Comparison of ENCODE assay signal across 8 cellular contexts in the genomic region with DNA sequence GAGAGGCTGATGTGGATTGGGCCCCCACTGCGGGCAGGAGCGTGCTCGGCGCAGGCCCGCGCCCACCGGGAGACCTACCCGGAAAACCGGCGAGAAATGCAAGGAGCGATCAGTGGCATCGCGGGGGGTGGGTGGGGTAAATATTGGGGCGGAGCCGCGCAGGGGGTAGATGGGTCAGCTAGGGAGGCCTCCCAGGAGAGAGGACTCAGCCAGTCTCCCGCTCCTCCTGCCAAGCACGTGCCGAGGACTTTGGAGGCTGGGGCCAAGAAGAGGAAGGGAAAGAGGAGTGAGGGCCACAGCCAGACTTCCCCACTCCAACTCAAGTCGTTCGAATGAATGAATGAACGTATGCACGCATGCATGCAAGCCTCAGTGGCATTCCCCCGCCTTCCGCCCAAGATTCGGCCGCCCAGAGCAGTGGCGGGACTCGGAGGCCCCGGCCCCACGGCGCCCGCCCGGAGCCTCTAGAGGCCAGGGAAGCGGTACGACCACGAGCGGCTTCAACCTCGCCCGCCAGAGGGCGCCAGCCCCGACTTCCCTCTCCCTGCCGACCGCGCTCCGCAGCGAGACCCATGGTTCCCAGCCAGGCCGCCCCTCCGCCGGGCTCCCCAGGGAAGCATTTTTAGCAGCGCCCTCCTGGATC. TPM values are rescaled to one million over a fixed set of nuclear protein-coding genes. Genes with fewer than 3 reads are reported as not detected.
DNase-seq lines count a peak whose midpoint lies in the region; ATAC-seq, FAIRE-seq and TF ChIP-seq lines count a peak whose summit lies in the region.

No MANE protein-coding gene starts in this region.

- DNase-seq in GM12891 (ENCODE audit: insufficient read length, low spot score) (peak; percentile 79), HL-60 (ENCODE audit: low read depth in 1 of 2, low spot score in 1 of 2) (peak; percentile 48 to 73), T47D (ENCODE audit: low read depth in 1 of 2, low spot score in 1 of 2) (peak; percentile 79 to 92)

- no peak for TF ChIP-seq POLR2A in GM12891 (IDR thresholded peaks at IDR 0.05; ENCODE audit: low read depth, low read length)

- peak; percentile 91 for FAIRE-seq in GM12891 (lab: Jason Lieb, UNC)

- in situ Hi-C loops in T47D (cut with HindIII; ENCODE audit: low pct_unique_long_range_greater_than_20kb, low sequenced_read_pairs) = no loop called here

- TF ChIP-seq CTCF in HL-60 (IDR thresholded peaks at IDR 0.05; ENCODE audit: insufficient read depth, low read length) (peak; percentile 73), WI38 (IDR thresholded peaks at IDR 0.05; ENCODE audit: low read depth, low read length) (peak; percentile 55)

- H3K4me3 ChIP-seq in HL-60 (replicated peaks; ENCODE audit: insufficient read depth, low read length) (no peak overlapping the region), WI38 (ENCODE audit: low read depth, low read length) (no peak overlapping the region), iPS-20b (ENCODE audit: low read length) (peak overlapping the region; percentile 75; the same call in 1 of the 2 replicates), skeletal muscle tissue (ENCODE audit: low read length in 3 of 3) (peak overlapping the region; percentile 57 to 70 (median 61))

- no peak overlapping the region for H3K27ac ChIP-seq in HL-60 (replicated peaks)
- no peak overlapping the region for H3K27ac ChIP-seq in iPS-20b (ENCODE audit: low read length)
- H3K27ac ChIP-seq in skeletal muscle tissue (ENCODE audit: low read depth, low read length) = no peak overlapping the region

- H3K9ac ChIP-seq in iPS-20b (ENCODE audit: low read depth, low read length) = peak overlapping the region; percentile 30; the same call in 1 of the 2 replicates
- H3K9ac ChIP-seq in skeletal muscle tissue (ENCODE audit: low read depth in 1 of 3, low read length in 3 of 3) = peak overlapping the region in 1 of 3 donors; percentile 68

- no peaks in the 10 kb centered on the region for H3K9me3 ChIP-seq in iPS-20b (ENCODE audit: insufficient read depth, low read depth, low read length)
- H3K9me3 ChIP-seq in skeletal muscle tissue (ENCODE audit: control insufficient read depth in 3 of 3, low read length in 3 of 3) = no peaks in the 10 kb centered on the region

- H3K4me1 ChIP-seq in iPS-20b (ENCODE audit: insufficient read depth, low read length) (peaks cover 16% of the 10 kb centered on the region), skeletal muscle tissue (ENCODE audit: control insufficient read depth in 3 of 3, insufficient read depth in 3 of 3, low read length in 3 of 3) (peaks cover 27 to 50% (median 46%) of the 10 kb centered on the region in 3 donors)

- H3K27me3 ChIP-seq in HL-60 (ENCODE audit: insufficient read depth, poor library complexity, severe bottlenecking) (peaks cover 15% of the 10 kb centered on the region), iPS-20b (ENCODE audit: insufficient read depth, low read length) (peaks cover 61% of the 10 kb centered on the region), skeletal muscle tissue (ENCODE audit: control insufficient read depth in 3 of 3, insufficient read depth in 3 of 3, low read length in 3 of 3) (peaks cover 38 to 44% (median 43%) of the 10 kb centered on the region in 3 donors)

- ATAC-seq in GM19455 (IDR thresholded peaks at IDR 0.05; ENCODE audit: unreplicated experiment) (no peak), GM18861 (IDR thresholded peaks at IDR 0.05; ENCODE audit: unreplicated experiment) (no peak)

- H3K36me3 ChIP-seq in iPS-20b (ENCODE audit: insufficient read depth, low read depth, low read length) (peaks cover 3% of the 10 kb centered on the region), skeletal muscle tissue (ENCODE audit: control insufficient read depth in 3 of 3, insufficient read depth in 3 of 3, low read length in 3 of 3) (peaks cover 1 to 9% (median 2%) of the 10 kb centered on the region in 3 donors)

TF ChIP-seq in GM12891, 5 proteins besides CTCF, POLR2A, EP300 and RAD21:
- peak; percentile 10 for TF ChIP-seq PAX5 (IDR thresholded peaks at IDR 0.05; ENCODE audit: insufficient read depth, low read length, severe bottlenecking)
- TF ChIP-seq SPI1 (IDR thresholded peaks at IDR 0.05; ENCODE audit: low read depth, low read length) = no peak; the same call in 1 of the 2 replicates

RNA-seq across cellular contexts. Expression of gene NPM3, which starts 3.6 kb away (rescaled TPM):
- polyA plus RNA-seq in GM12891 (2012; ENCODE audit: low read depth, missing spikeins) = 80.2 TPM
- 62.6 TPM for total RNA-seq in skeletal muscle tissue

RNA-seq across cellular contexts. Expression of gene FGF8, which starts 3.8 kb away (rescaled TPM):
- polyA plus RNA-seq in GM12891 (2012; ENCODE audit: low read depth, missing spikeins) = 0.15 TPM
- total RNA-seq in skeletal muscle tissue = 0.52 TPM

RNA-seq across cellular contexts. Expression of gene OGA, which starts 38.6 kb away (rescaled TPM):
- 67.5 TPM for polyA plus RNA-seq in GM12891 (2012; ENCODE audit: low read depth, missing spikeins)
- 148 TPM for total RNA-seq in skeletal muscle tissue

Comparison
In these comparisons a context has a peak if more than half of its experiments do, and no peak if none do; other contexts are left out.
1. H3K4me3 ChIP-seq: peak in iPS-20b (single experiment) and skeletal muscle tissue (3 of 3); none in HL-60 (single experiment) and WI38 (single experiment).
2. Peak in every context shown above with its lines, with median percentiles within 50 percentile points of each other: DNase-seq.